1 cellular context compared by ENCODE assay signal in the genomic region with DNA sequence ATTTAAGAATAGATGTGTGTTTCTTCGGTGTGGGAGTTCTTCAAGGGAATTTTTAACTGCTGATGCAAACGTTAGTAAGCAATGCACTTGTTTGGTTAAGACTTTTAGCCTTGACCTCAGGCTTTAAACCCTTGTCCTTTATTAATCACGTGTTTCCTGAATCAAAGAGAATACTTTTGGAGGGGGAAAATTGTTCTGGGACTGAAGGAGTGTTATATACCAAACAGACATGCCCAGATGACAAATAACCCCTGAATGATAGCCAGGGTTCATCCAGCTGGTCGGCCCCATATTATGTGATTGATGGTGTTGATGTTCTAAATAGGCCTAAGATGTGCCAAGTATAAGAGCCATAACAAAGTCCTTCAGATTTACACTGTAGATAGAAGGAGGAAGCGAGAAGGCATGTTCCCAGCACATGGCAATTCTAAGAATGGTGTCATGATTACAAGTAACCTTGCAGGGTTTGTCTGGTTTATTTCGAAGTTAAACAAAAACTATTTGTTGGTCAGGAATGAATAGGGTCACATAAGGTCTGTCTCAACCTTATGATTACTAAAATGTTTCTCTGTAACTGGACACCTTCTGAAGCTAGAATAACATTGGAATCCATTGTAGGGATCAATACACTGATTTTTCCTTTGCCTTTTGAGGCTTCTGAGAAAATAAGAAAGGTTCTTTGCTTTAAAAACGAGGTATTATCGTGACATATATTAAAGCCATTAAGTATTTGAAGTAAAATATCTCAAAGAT.
TF ChIP-seq lines count a peak whose summit lies in the region.

No MANE protein-coding gene starts in this region.

TF ChIP-seq in HepG2, 621 proteins besides CTCF, POLR2A, EP300 and RAD21 (continued from another document and continues in another):
- TF ChIP-seq, protein P1, sequence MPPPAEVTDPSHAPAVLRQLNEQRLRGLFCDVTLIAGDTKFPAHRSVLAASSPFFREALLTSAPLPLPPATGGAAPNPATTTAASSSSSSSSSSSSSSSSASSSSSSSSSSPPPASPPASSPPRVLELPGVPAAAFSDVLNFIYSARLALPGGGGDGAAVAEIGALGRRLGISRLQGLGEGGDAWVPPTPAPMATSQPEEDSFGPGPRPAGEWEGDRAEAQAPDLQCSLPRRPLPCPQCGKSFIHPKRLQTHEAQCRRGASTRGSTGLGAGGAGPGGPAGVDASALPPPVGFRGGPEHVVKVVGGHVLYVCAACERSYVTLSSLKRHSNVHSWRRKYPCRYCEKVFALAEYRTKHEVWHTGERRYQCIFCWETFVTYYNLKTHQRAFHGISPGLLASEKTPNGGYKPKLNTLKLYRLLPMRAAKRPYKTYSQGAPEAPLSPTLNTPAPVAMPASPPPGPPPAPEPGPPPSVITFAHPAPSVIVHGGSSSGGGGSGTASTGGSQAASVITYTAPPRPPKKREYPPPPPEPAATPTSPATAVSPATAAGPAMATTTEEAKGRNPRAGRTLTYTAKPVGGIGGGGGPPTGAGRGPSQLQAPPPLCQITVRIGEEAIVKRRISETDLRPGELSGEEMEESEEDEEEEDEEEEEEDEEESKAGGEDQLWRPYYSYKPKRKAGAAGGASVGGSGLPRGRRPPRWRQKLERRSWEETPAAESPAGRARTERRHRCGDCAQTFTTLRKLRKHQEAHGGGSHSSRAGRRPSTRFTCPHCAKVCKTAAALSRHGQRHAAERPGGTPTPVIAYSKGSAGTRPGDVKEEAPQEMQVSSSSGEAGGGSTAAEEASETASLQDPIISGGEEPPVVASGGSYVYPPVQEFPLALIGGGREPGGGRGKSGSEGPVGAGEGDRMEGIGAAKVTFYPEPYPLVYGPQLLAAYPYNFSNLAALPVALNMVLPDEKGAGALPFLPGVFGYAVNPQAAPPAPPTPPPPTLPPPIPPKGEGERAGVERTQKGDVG (CRISPR knock-in tag; IDR thresholded peaks at IDR 0.05; ENCODE audit: borderline replicate concordance): no peak
- TF ChIP-seq, protein P2, sequence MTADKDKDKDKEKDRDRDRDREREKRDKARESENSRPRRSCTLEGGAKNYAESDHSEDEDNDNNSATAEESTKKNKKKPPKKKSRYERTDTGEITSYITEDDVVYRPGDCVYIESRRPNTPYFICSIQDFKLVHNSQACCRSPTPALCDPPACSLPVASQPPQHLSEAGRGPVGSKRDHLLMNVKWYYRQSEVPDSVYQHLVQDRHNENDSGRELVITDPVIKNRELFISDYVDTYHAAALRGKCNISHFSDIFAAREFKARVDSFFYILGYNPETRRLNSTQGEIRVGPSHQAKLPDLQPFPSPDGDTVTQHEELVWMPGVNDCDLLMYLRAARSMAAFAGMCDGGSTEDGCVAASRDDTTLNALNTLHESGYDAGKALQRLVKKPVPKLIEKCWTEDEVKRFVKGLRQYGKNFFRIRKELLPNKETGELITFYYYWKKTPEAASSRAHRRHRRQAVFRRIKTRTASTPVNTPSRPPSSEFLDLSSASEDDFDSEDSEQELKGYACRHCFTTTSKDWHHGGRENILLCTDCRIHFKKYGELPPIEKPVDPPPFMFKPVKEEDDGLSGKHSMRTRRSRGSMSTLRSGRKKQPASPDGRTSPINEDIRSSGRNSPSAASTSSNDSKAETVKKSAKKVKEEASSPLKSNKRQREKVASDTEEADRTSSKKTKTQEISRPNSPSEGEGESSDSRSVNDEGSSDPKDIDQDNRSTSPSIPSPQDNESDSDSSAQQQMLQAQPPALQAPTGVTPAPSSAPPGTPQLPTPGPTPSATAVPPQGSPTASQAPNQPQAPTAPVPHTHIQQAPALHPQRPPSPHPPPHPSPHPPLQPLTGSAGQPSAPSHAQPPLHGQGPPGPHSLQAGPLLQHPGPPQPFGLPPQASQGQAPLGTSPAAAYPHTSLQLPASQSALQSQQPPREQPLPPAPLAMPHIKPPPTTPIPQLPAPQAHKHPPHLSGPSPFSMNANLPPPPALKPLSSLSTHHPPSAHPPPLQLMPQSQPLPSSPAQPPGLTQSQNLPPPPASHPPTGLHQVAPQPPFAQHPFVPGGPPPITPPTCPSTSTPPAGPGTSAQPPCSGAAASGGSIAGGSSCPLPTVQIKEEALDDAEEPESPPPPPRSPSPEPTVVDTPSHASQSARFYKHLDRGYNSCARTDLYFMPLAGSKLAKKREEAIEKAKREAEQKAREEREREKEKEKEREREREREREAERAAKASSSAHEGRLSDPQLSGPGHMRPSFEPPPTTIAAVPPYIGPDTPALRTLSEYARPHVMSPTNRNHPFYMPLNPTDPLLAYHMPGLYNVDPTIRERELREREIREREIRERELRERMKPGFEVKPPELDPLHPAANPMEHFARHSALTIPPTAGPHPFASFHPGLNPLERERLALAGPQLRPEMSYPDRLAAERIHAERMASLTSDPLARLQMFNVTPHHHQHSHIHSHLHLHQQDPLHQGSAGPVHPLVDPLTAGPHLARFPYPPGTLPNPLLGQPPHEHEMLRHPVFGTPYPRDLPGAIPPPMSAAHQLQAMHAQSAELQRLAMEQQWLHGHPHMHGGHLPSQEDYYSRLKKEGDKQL (CRISPR knock-in tag; IDR thresholded peaks at IDR 0.05; ENCODE audit: low read depth): peak; percentile 51; the same call in 1 of the 2 replicates
- TF ChIP-seq, protein P3, sequence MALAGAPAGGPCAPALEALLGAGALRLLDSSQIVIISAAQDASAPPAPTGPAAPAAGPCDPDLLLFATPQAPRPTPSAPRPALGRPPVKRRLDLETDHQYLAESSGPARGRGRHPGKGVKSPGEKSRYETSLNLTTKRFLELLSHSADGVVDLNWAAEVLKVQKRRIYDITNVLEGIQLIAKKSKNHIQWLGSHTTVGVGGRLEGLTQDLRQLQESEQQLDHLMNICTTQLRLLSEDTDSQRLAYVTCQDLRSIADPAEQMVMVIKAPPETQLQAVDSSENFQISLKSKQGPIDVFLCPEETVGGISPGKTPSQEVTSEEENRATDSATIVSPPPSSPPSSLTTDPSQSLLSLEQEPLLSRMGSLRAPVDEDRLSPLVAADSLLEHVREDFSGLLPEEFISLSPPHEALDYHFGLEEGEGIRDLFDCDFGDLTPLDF (CRISPR knock-in tag; IDR thresholded peaks at IDR 0.05): no peak
- TF ChIP-seq, protein P4, sequence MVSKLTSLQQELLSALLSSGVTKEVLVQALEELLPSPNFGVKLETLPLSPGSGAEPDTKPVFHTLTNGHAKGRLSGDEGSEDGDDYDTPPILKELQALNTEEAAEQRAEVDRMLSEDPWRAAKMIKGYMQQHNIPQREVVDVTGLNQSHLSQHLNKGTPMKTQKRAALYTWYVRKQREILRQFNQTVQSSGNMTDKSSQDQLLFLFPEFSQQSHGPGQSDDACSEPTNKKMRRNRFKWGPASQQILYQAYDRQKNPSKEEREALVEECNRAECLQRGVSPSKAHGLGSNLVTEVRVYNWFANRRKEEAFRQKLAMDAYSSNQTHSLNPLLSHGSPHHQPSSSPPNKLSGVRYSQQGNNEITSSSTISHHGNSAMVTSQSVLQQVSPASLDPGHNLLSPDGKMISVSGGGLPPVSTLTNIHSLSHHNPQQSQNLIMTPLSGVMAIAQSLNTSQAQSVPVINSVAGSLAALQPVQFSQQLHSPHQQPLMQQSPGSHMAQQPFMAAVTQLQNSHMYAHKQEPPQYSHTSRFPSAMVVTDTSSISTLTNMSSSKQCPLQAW (CRISPR knock-in tag; IDR thresholded peaks at IDR 0.05): no peak
- TF ChIP-seq HIVEP1 (CRISPR knock-in tag; IDR thresholded peaks at IDR 0.05): no peak
- TF ChIP-seq MZF1 (CRISPR knock-in tag; IDR thresholded peaks at IDR 0.05; ENCODE audit: borderline replicate concordance): no peak
- TF ChIP-seq ZNF709 (CRISPR knock-in tag; IDR thresholded peaks at IDR 0.05): no peak
- TF ChIP-seq SOX6 (IDR thresholded peaks at IDR 0.05): no peak
- peak; percentile 87 for TF ChIP-seq SOX6 (CRISPR knock-in tag; IDR thresholded peaks at IDR 0.05)
- TF ChIP-seq, protein P5, sequence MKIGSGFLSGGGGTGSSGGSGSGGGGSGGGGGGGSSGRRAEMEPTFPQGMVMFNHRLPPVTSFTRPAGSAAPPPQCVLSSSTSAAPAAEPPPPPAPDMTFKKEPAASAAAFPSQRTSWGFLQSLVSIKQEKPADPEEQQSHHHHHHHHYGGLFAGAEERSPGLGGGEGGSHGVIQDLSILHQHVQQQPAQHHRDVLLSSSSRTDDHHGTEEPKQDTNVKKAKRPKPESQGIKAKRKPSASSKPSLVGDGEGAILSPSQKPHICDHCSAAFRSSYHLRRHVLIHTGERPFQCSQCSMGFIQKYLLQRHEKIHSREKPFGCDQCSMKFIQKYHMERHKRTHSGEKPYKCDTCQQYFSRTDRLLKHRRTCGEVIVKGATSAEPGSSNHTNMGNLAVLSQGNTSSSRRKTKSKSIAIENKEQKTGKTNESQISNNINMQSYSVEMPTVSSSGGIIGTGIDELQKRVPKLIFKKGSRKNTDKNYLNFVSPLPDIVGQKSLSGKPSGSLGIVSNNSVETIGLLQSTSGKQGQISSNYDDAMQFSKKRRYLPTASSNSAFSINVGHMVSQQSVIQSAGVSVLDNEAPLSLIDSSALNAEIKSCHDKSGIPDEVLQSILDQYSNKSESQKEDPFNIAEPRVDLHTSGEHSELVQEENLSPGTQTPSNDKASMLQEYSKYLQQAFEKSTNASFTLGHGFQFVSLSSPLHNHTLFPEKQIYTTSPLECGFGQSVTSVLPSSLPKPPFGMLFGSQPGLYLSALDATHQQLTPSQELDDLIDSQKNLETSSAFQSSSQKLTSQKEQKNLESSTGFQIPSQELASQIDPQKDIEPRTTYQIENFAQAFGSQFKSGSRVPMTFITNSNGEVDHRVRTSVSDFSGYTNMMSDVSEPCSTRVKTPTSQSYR (CRISPR knock-in tag; IDR thresholded peaks at IDR 0.05; ENCODE audit: borderline replicate concordance): peak; percentile 56; the same call in 1 of the 2 replicates
- TF ChIP-seq KLF11 (CRISPR knock-in tag; IDR thresholded peaks at IDR 0.05): no peak
- TF ChIP-seq HNF4G (IDR thresholded peaks at IDR 0.05; ENCODE audit: borderline replicate concordance, low read depth, low read length): no peak
- no peak for TF ChIP-seq HNF4G (CRISPR knock-in tag; IDR thresholded peaks at IDR 0.05; ENCODE audit: borderline replicate concordance, low read depth)
- TF ChIP-seq, protein P6, sequence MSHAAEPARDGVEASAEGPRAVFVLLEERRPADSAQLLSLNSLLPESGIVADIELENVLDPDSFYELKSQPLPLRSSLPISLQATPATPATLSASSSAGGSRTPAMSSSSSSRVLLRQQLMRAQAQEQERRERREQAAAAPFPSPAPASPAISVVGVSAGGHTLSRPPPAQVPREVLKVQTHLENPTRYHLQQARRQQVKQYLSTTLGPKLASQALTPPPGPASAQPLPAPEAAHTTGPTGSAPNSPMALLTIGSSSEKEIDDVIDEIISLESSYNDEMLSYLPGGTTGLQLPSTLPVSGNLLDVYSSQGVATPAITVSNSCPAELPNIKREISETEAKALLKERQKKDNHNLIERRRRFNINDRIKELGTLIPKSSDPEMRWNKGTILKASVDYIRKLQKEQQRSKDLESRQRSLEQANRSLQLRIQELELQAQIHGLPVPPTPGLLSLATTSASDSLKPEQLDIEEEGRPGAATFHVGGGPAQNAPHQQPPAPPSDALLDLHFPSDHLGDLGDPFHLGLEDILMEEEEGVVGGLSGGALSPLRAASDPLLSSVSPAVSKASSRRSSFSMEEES (CRISPR knock-in tag; IDR thresholded peaks at IDR 0.05): peak; percentile 90
- TF ChIP-seq ZNF567 (CRISPR knock-in tag; IDR thresholded peaks at IDR 0.05; ENCODE audit: borderline replicate concordance): no peak
- TF ChIP-seq HMG20B (CRISPR knock-in tag; conservative IDR thresholded peaks at IDR 0.05): peak; percentile 50; the same call in 1 of the 2 replicates
- no peak for TF ChIP-seq ELF4 (CRISPR knock-in tag; IDR thresholded peaks at IDR 0.05; ENCODE audit: borderline replicate concordance)
- TF ChIP-seq TOPORS (CRISPR knock-in tag; IDR thresholded peaks at IDR 0.05): no peak
- TF ChIP-seq CEBPB (IDR thresholded peaks at IDR 0.05; ENCODE audit: borderline replicate concordance, low read depth, low read length): peak; percentile 73; the same call in 1 of the 2 replicates
- TF ChIP-seq, protein P7, sequence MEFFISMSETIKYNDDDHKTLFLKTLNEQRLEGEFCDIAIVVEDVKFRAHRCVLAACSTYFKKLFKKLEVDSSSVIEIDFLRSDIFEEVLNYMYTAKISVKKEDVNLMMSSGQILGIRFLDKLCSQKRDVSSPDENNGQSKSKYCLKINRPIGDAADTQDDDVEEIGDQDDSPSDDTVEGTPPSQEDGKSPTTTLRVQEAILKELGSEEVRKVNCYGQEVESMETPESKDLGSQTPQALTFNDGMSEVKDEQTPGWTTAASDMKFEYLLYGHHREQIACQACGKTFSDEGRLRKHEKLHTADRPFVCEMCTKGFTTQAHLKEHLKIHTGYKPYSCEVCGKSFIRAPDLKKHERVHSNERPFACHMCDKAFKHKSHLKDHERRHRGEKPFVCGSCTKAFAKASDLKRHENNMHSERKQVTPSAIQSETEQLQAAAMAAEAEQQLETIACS (CRISPR knock-in tag; IDR thresholded peaks at IDR 0.05): no peak
- peak; percentile 91 for TF ChIP-seq RXRB (CRISPR knock-in tag; IDR thresholded peaks at IDR 0.05; ENCODE audit: borderline replicate concordance)
- no peak for TF ChIP-seq ZFP1 (CRISPR knock-in tag; IDR thresholded peaks at IDR 0.05)
- TF ChIP-seq SATB2 (CRISPR knock-in tag; IDR thresholded peaks at IDR 0.05): no peak
- TF ChIP-seq, protein P8, sequence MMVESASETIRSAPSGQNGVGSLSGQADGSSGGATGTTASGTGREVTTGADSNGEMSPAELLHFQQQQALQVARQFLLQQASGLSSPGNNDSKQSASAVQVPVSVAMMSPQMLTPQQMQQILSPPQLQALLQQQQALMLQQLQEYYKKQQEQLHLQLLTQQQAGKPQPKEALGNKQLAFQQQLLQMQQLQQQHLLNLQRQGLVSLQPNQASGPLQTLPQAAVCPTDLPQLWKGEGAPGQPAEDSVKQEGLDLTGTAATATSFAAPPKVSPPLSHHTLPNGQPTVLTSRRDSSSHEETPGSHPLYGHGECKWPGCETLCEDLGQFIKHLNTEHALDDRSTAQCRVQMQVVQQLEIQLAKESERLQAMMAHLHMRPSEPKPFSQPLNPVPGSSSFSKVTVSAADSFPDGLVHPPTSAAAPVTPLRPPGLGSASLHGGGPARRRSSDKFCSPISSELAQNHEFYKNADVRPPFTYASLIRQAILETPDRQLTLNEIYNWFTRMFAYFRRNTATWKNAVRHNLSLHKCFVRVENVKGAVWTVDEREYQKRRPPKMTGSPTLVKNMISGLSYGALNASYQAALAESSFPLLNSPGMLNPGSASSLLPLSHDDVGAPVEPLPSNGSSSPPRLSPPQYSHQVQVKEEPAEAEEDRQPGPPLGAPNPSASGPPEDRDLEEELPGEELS (CRISPR knock-in tag; IDR thresholded peaks at IDR 0.05): peak; percentile 53; the same call in 1 of the 2 replicates
- no peak for TF ChIP-seq ZNF749 (CRISPR knock-in tag; IDR thresholded peaks at IDR 0.05; ENCODE audit: borderline replicate concordance)
- no peak for TF ChIP-seq REXO4 (CRISPR knock-in tag; IDR thresholded peaks at IDR 0.05; ENCODE audit: borderline replicate concordance)
- peak; percentile 89 to 98 for TF ChIP-seq NR2F1 (CRISPR knock-in tag; IDR thresholded peaks at IDR 0.05)
- TF ChIP-seq, protein P9, sequence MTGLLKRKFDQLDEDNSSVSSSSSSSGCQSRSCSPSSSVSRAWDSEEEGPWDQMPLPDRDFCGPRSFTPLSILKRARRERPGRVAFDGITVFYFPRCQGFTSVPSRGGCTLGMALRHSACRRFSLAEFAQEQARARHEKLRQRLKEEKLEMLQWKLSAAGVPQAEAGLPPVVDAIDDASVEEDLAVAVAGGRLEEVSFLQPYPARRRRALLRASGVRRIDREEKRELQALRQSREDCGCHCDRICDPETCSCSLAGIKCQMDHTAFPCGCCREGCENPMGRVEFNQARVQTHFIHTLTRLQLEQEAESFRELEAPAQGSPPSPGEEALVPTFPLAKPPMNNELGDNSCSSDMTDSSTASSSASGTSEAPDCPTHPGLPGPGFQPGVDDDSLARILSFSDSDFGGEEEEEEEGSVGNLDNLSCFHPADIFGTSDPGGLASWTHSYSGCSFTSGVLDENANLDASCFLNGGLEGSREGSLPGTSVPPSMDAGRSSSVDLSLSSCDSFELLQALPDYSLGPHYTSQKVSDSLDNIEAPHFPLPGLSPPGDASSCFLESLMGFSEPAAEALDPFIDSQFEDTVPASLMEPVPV (CRISPR knock-in tag; IDR thresholded peaks at IDR 0.05): no peak
- TF ChIP-seq ZFP41 (CRISPR knock-in tag; IDR thresholded peaks at IDR 0.05; ENCODE audit: borderline replicate concordance): no peak
- TF ChIP-seq RARA (CRISPR knock-in tag; IDR thresholded peaks at IDR 0.05): peak; percentile 96
- 0 out of 2 replicates have a peak, but pooled peaks have one; percentile 26 for TF ChIP-seq RCOR2 (CRISPR knock-in tag; IDR thresholded peaks at IDR 0.05)
